8 cellular contexts compared by ENCODE assay signal in genomic region chr6:26537846-26538571, GRCh38. TPM values are rescaled to one million over a fixed set of nuclear protein-coding genes. Genes with fewer than 3 reads are reported as not detected.
DNase-seq lines count a peak whose midpoint lies in the region; ATAC-seq, FAIRE-seq and TF ChIP-seq lines count a peak whose summit lies in the region.

HMGN4 (plus strand) TSS chr6:26538366; CDS start chr6:26545207, 6,841 bp downstream.

- peak within 1 kb of the TSS; percentile 99 for H2AFZ ChIP-seq in keratinocyte (ENCODE audit: control insufficient read depth, low read length)

- dilution Hi-C loops in keratinocyte (cut with MboI; ENCODE audit: extremely low pct_ligation_motif_present, low sequenced_read_pairs) = loop anchor here (25.0 kb wide), 1 partner anchor 201 kb away; no protein-coding TSS in a partner anchor

- ATAC-seq in GM19023 (IDR thresholded peaks at IDR 0.05; ENCODE audit: unreplicated experiment) (peak; percentile 68), HG03280 (IDR thresholded peaks at IDR 0.05; ENCODE audit: unreplicated experiment) (peak; percentile 57)

- H3K27ac ChIP-seq in caudate nucleus (ENCODE audit: low read depth, low read length) = peak within 1 kb of the TSS; percentile 96
- H3K27ac ChIP-seq in keratinocyte (ENCODE audit: control insufficient read depth, insufficient read depth, low read length) = peak within 1 kb of the TSS; percentile 90

- TF ChIP-seq CTCF in keratinocyte (optimal IDR thresholded peaks at IDR 0.05 in 1 of 3, IDR thresholded peaks at IDR 0.05 in 1 of 3, conservative IDR thresholded peaks at IDR 0.05 in 1 of 3; ENCODE audit: extremely low read depth in 1 of 3, insufficient read depth in 2 of 3, low read length in 3 of 3) = peak in 1 of 3 experiments; percentile 13

- no peaks in the 10 kb centered on the region for H3K9me3 ChIP-seq in keratinocyte (ENCODE audit: control insufficient read depth, low read depth, low read length)

- no peak for FAIRE-seq in keratinocyte (lab: Jason Lieb, UNC)

- no peaks in the 10 kb centered on the region for H4K20me1 ChIP-seq in keratinocyte (ENCODE audit: control insufficient read depth, extremely low read depth, insufficient read depth, low read length)

- peaks cover 18% of the 10 kb centered on the region for H3K4me1 ChIP-seq in keratinocyte (ENCODE audit: control insufficient read depth, extremely low read depth, insufficient read depth, low read length)

- H3K27me3 ChIP-seq in keratinocyte (ENCODE audit: control insufficient read depth, extremely low read depth, insufficient read depth, low read length) = no peaks in the 10 kb centered on the region

- H3K9ac ChIP-seq in keratinocyte (ENCODE audit: control insufficient read depth, extremely low read depth, insufficient read depth, low read length) = peak within 1 kb of the TSS; percentile 93

- H3K9me1 ChIP-seq in keratinocyte (ENCODE audit: control insufficient read depth, extremely low read depth, insufficient read depth, low read length) = no peaks in the 10 kb centered on the region

- H3K36me3 ChIP-seq in keratinocyte (ENCODE audit: control insufficient read depth in 2 of 2, extremely low read depth in 1 of 2, insufficient read depth in 2 of 2, low read length in 2 of 2) = peaks cover 1 to 5% of the 10 kb centered on the region in 2 experiments

- H3K4me2 ChIP-seq in keratinocyte (ENCODE audit: control insufficient read depth, extremely low read depth, insufficient read depth, low read depth, low read length) = peak within 1 kb of the TSS; percentile 98

- DNase-seq in AG08396 (ENCODE audit: low spot score) (peak; percentile 79), NCI-H446 (lab: John Stamatoyannopoulos, UW) (peak; percentile 92 to 94), caudate nucleus (lab: John Stamatoyannopoulos, UW) (peak in 60 of 61 donors; percentile 19 to 91 (median 80)), keratinocyte (ENCODE audit: low read depth, low spot score) (no peak)
- DNase-seq in activated CD4-positive, CD25-positive, alpha-beta regulatory T cell (lab: John Stamatoyannopoulos, UW) = peak; percentile 50 to 67 (median 60)
- peak; percentile 62 for DNase-seq in stimulated activated CD4-positive, alpha-beta T cell treated with anti-CD3 and anti-CD28 coated beads, Interleukin-15, amount 100 ng/mL, for 1 hour (ENCODE audit: low read depth in 1 of 2, low spot score in 1 of 2)

- peak within 1 kb of the TSS; percentile 73 to 98 (median 87) for H3K4me3 ChIP-seq in keratinocyte (ENCODE audit: control insufficient read depth in 2 of 3, extremely low read depth in 1 of 3, insufficient read depth in 2 of 3, low read depth in 1 of 3, low read length in 3 of 3)

- H3K79me2 ChIP-seq in keratinocyte (ENCODE audit: control insufficient read depth, insufficient read depth, low read length) = peaks cover 39% of the 10 kb centered on the region

RNA-seq across cellular contexts. Expression of gene HMGN4, which starts in this region (rescaled TPM):
- 46.4 to 62.6 TPM (median 54.0 TPM) in 3 replicates for polyA plus RNA-seq in keratinocyte
- polyA plus RNA-seq in keratinocyte (2011; ENCODE audit: low read depth) = 8.6 TPM
- 52.5 and 77.7 TPM in 2 replicates for polyA plus RNA-seq in keratinocyte (2011; cell fraction: cytosol; rRNA removed)
- 49.5 and 51.9 TPM in 2 replicates for polyA plus RNA-seq in keratinocyte (2011; cell fraction: nucleus; rRNA removed)
- polyA plus RNA-seq in keratinocyte (2012; ENCODE audit: low replicate concordance) = 41.1 and 52.6 TPM in 2 replicates
- polyA minus RNA-seq in keratinocyte = 9.9 to 26.7 TPM (median 24.5 TPM) in 3 replicates
- polyA minus RNA-seq in keratinocyte (2011; cell fraction: cytosol; rRNA and poly(A)+ RNA removed) = 45.5 TPM
- polyA minus RNA-seq in keratinocyte (2011; cell fraction: nucleus; rRNA and poly(A)+ RNA removed) = 11.4 and 17.5 TPM in 2 replicates
